ENCODE assay signal across 8 cellular contexts in genomic region chr2:171523339-171523931, GRCh38. TPM values are rescaled to one million over a fixed set of nuclear protein-coding genes. Genes with fewer than 3 reads are reported as not detected.
A peak's percentile ranks its signal among the peaks of the same experiment; 100 is the strongest.
DNase-seq lines count a peak whose midpoint lies in the region; ATAC-seq, FAIRE-seq and TF ChIP-seq lines count a peak whose summit lies in the region.

No MANE protein-coding gene starts in this region.

- peaks cover 4 to 21% (median 13%) of the 10 kb centered on the region in 4 donors for H3K4me1 Mint-ChIP-seq in CD4-positive, alpha-beta memory T cell
- peaks cover 4% of the 10 kb centered on the region for H3K4me1 Mint-ChIP-seq in T-helper 2 cell treated with Interferon-gamma antibody and Interleukin-4, amounts not matched to agents 5 μg/mL and 100 μg/mL, for 36 hours (ENCODE audit: low read depth)

- no peaks in the 10 kb centered on the region for H3K36me3 Mint-ChIP-seq in CD4-positive, alpha-beta memory T cell
- H3K36me3 Mint-ChIP-seq in T-helper 2 cell treated with Interferon-gamma antibody and Interleukin-4, amounts not matched to agents 5 μg/mL and 100 μg/mL, for 36 hours (ENCODE audit: low read depth): no peaks in the 10 kb centered on the region

- intact Hi-C loops in CD4-positive, alpha-beta memory T cell (cut with micrococcal nuclease): no loop called here
- intact Hi-C loops in HepG2 (cut with micrococcal nuclease; ENCODE audit: unreplicated experiment): no loop called here

- H3K4me2 ChIP-seq in HepG2 (ENCODE audit: low read depth, low read length): peak overlapping the region; percentile 99

- peak overlapping the region; percentile 67 for H2AFZ ChIP-seq in HepG2 (ENCODE audit: low read length)

- CTCF ChIA-PET in CD4-positive, alpha-beta memory T cell (lab: Charles Lee; ENCODE audit: partially characterized antibody): interaction anchor here (0.5 to 1.5 kb wide), 2 partner anchors 18 to 43 kb away, joined by 3 read pairs; no protein-coding TSS in a partner anchor
- CTCF ChIA-PET in HepG2 (lab: Yijun Ruan, JAX; ENCODE audit: low intra/inter-chr PET ratio, low total read pairs): no interaction called here

- peaks cover 36 to 37% of the 10 kb centered on the region in 2 donors for H3K27me3 Mint-ChIP-seq in CD4-positive, alpha-beta memory T cell
- H3K27me3 Mint-ChIP-seq in T-helper 2 cell treated with Interferon-gamma antibody and Interleukin-4, amounts not matched to agents 5 μg/mL and 100 μg/mL, for 36 hours (ENCODE audit: low read depth): peaks cover 50% of the 10 kb centered on the region

- peak overlapping the region; percentile 43 to 78 (median 69) for H3K4me3 Mint-ChIP-seq in CD4-positive, alpha-beta memory T cell
- H3K4me3 Mint-ChIP-seq in T-helper 2 cell treated with Interferon-gamma antibody and Interleukin-4, amounts not matched to agents 5 μg/mL and 100 μg/mL, for 36 hours: peak overlapping the region; percentile 85

- TF ChIP-seq EP300 in HepG2 (IDR thresholded peaks at IDR 0.05; ENCODE audit: low read depth in 2 of 2, low read length in 2 of 2): no peak
- TF ChIP-seq EP300 in HepG2 (CRISPR knock-in tag; IDR thresholded peaks at IDR 0.05; ENCODE audit: borderline replicate concordance): no peak

- no peak overlapping the region for H3K27ac Mint-ChIP-seq in CD4-positive, alpha-beta memory T cell
- no peak overlapping the region for H3K27ac Mint-ChIP-seq in T-helper 2 cell treated with Interferon-gamma antibody and Interleukin-4, amounts not matched to agents 5 μg/mL and 100 μg/mL, for 36 hours

- TF ChIP-seq RAD21 in HepG2 (CRISPR knock-in tag; IDR thresholded peaks at IDR 0.05): no peak

- WGBS in ectodermal cell, 2 experiments: 1% methylated on average over 33 of the region's 33 CpGs
- 1% methylated on average over 12 of the region's 33 CpGs for WGBS in HepG2 (ENCODE audit: low lambda C conversion rate)

- no peak overlapping the region for H3K27ac ChIP-seq in CD4-positive, alpha-beta memory T cell (ENCODE audit: low read depth, low read length)
- H3K27ac ChIP-seq in ectodermal cell (ENCODE audit: insufficient read depth, low read depth, low read length, poor library complexity, severe bottlenecking) (peak overlapping the region; percentile 31), HepG2 (ENCODE audit: extremely low read length, insufficient read depth, low read length) (no peak overlapping the region)

- peaks cover 0 to under 1% (median 0%) of the 10 kb centered on the region in 8 donors for H3K9me3 Mint-ChIP-seq in CD4-positive, alpha-beta memory T cell
- no peaks in the 10 kb centered on the region for H3K9me3 Mint-ChIP-seq in T-helper 2 cell treated with Interferon-gamma antibody and Interleukin-4, amounts not matched to agents 5 μg/mL and 100 μg/mL, for 36 hours

- peak overlapping the region; percentile 38; the same call in 1 of the 2 replicates for H3K9ac ChIP-seq in HepG2 (ENCODE audit: insufficient read depth, low read depth, low read length)

- H3K79me2 ChIP-seq in HepG2 (ENCODE audit: insufficient read depth, low read length): no peaks in the 10 kb centered on the region

- H4K20me1 ChIP-seq in HepG2 (ENCODE audit: insufficient read depth, low read length): no peaks in the 10 kb centered on the region

- POLR2A ChIA-PET in CD4-positive, alpha-beta memory T cell (lab: Charles Lee; ENCODE audit: partially characterized antibody): no interaction called here
- POLR2A ChIA-PET in HepG2 (lab: Yijun Ruan, JAX): interaction anchor here (0.6 kb wide), 1 partner anchor 487 kb away, joined by 3 read pairs; no protein-coding TSS in a partner anchor

- H3K27me3 ChIP-seq in CD4-positive, alpha-beta memory T cell (ENCODE audit: insufficient read depth, low read length): peaks cover 4% of the 10 kb centered on the region
- H3K27me3 ChIP-seq in ectodermal cell (ENCODE audit: control insufficient read depth, insufficient read depth, low read length, poor library complexity, severe bottlenecking) (peaks cover 14% of the 10 kb centered on the region), HepG2 (ENCODE audit: control insufficient read depth in 1 of 2, insufficient read depth in 2 of 2, low read length in 2 of 2) (peaks cover 7 to 64% of the 10 kb centered on the region in 2 experiments; a peak in 3 of 5 replicates)

- H3K4me3 ChIP-seq in CD4-positive, alpha-beta memory T cell (ENCODE audit: low read length in 2 of 2): peak overlapping the region; percentile 9 to 17
- H3K4me3 ChIP-seq in ectodermal cell (ENCODE audit: insufficient read depth, low read depth, low read length) (peak overlapping the region; percentile 81), HepG2 (replicated peaks in 1 of 3; ENCODE audit: insufficient read depth in 1 of 3, low read depth in 2 of 3, low read length in 3 of 3) (peak overlapping the region; percentile 72 to 87 (median 73))

- no peak for TF ChIP-seq CTCF in HepG2 (CRISPR knock-in tag; IDR thresholded peaks at IDR 0.05)

- H3K9me3 ChIP-seq in CD4-positive, alpha-beta memory T cell (ENCODE audit: control insufficient read depth in 1 of 2, low read length in 2 of 2): no peaks in the 10 kb centered on the region
- H3K9me3 ChIP-seq in ectodermal cell (ENCODE audit: control insufficient read depth, low read length) (no peaks in the 10 kb centered on the region), HepG2 (ENCODE audit: low read length) (no peaks in the 10 kb centered on the region)

- no peak for TF ChIP-seq POLR2A in HepG2 (IDR thresholded peaks at IDR 0.05; ENCODE audit: insufficient read depth in 1 of 2, low read depth in 2 of 2, low read length in 2 of 2)

- H3K36me3 ChIP-seq in CD4-positive, alpha-beta memory T cell (ENCODE audit: insufficient read depth, low read length): no peaks in the 10 kb centered on the region
- H3K36me3 ChIP-seq in ectodermal cell (ENCODE audit: control insufficient read depth, insufficient read depth, low read length) (no peaks in the 10 kb centered on the region), HepG2 (replicated peaks in 1 of 2; ENCODE audit: control insufficient read depth in 1 of 2, insufficient read depth in 2 of 2, low read length in 2 of 2) (no peaks in the 10 kb centered on the region)

- H3K4me1 ChIP-seq in CD4-positive, alpha-beta memory T cell (ENCODE audit: insufficient read depth, low read length): peaks cover 21% of the 10 kb centered on the region
- peaks cover 16% of the 10 kb centered on the region for H3K4me1 ChIP-seq in ectodermal cell (ENCODE audit: control insufficient read depth, insufficient read depth, low read length)
- peaks cover 20% of the 10 kb centered on the region for H3K4me1 ChIP-seq in HepG2 (ENCODE audit: insufficient read depth, low read length)

- no peak for DNase-seq in CD4-positive, alpha-beta memory T cell
- peak; percentile 66 for DNase-seq in HuH-7 (ENCODE audit: low spot score)
- peak; percentile 27 for DNase-seq in T-helper 2 cell treated with Interferon-gamma antibody and Interleukin-4, amounts not matched to agents 5 μg/mL and 100 μg/mL, for 36 hours (ENCODE audit: low spot score)
- DNase-seq in HepG2 (ENCODE audit: low spot score): peak; percentile 21
- DNase-seq in stimulated activated CD4-positive, alpha-beta T cell treated with anti-CD3 and anti-CD28 coated beads, Interleukin-4, amount 100 ng/mL, for 1 hour: peak; percentile 8
- no peak for DNase-seq in RCC 7860 (ENCODE audit: low spot score)

- in situ Hi-C loops in HepG2 (cut with HindIII; ENCODE audit: extremely low pct_ligation_motif_present, low pct_unique_long_range_greater_than_20kb): no loop called here

- no TSS peak for BruUV-seq in HepG2 (replicated peaks; lab: Mats Ljungman, UMichigan)

- peak; percentile 35 for ATAC-seq in GM19372 (IDR thresholded peaks at IDR 0.05; ENCODE audit: low read depth, unreplicated experiment)
- peak; percentile 81 for ATAC-seq in HepG2

- FAIRE-seq in HepG2 (lab: Jason Lieb, UNC): peak; percentile 30
- no peak for FAIRE-seq in RCC 7860 (lab: Jason Lieb, UNC)

TF ChIP-seq in HepG2, 621 proteins besides CTCF, POLR2A, EP300 and RAD21 (continues in another document):
- TF ChIP-seq SIX1 (CRISPR knock-in tag; IDR thresholded peaks at IDR 0.05; ENCODE audit: borderline replicate concordance): no peak
- no peak for TF ChIP-seq ZBTB7A (CRISPR knock-in tag; IDR thresholded peaks at IDR 0.05)
- no peak for TF ChIP-seq ZNF382 (CRISPR knock-in tag; IDR thresholded peaks at IDR 0.05; ENCODE audit: borderline replicate concordance)
- TF ChIP-seq HNRNPL (IDR thresholded peaks at IDR 0.05; ENCODE audit: low read depth, low read length): peak; percentile 78; the same call in 1 of the 2 replicates

RNA-seq across cellular contexts. Expression of gene CYBRD1, which starts 1.2 kb away (rescaled TPM):
- 1 to 10 TPM in 1 of 2 experiments, under 1 TPM in 1; 0.64 to 1.1 TPM for total RNA-seq in CD4-positive, alpha-beta memory T cell
- polyA plus RNA-seq in CD4-positive, alpha-beta memory T cell: 1 to 10 TPM in 1 of 2 donors, under 1 TPM in 1; 0.59 to 1.6 TPM
- polyA plus RNA-seq in ectodermal cell (2013, experiment 1 of 4): 5.4 TPM
- 5.7 TPM for polyA plus RNA-seq in ectodermal cell (2013, experiment 2 of 4)
- 5.4 TPM for polyA plus RNA-seq in ectodermal cell (2013, experiment 3 of 4)
- 6.7 TPM for polyA plus RNA-seq in ectodermal cell (2013, experiment 4 of 4)
- total RNA-seq in HepG2 (2016; rRNA removed; fragmentation: Illumina TruSeq; extraction: Trizol): 0.34 and 0.42 TPM in 2 replicates
- total RNA-seq in HepG2 (2016; cell fraction: cytosol; rRNA removed; fragmentation: Illumina TruSeq; extraction: Trizol; ENCODE audit: low read depth): 0.30 and 0.53 TPM in 2 replicates
- 0.27 and 0.58 TPM in 2 replicates for total RNA-seq in HepG2 (2016; cell fraction: insoluble cytoplasmic fraction; rRNA removed; fragmentation: Illumina TruSeq; extraction: Trizol)
- total RNA-seq in HepG2 (2016; cell fraction: membrane; rRNA removed; fragmentation: Illumina TruSeq; extraction: Trizol): 0.49 and 0.76 TPM in 2 replicates
- total RNA-seq in HepG2 (2016; cell fraction: nucleus; rRNA removed; fragmentation: Illumina TruSeq; extraction: Trizol): 0.22 and 0.85 TPM in 2 replicates
- 0.13 and 0.51 TPM in 2 replicates for polyA plus RNA-seq in HepG2 (2011; rRNA removed)
- polyA plus RNA-seq in HepG2 (2011; cell fraction: cytosol; rRNA removed): 0.40 and 0.75 TPM in 2 replicates
- polyA plus RNA-seq in HepG2 (2011; cell fraction: nucleus; rRNA removed): 0.14 and 0.19 TPM in 2 replicates
- 0.23 and 0.25 TPM in 2 replicates for polyA plus RNA-seq in HepG2 (2012)
- 0.27 and 0.35 TPM in 2 replicates for polyA plus RNA-seq in HepG2 (2016; cell fraction: cytosol; fragmentation: Illumina TruSeq; extraction: Trizol; ENCODE audit: low read depth)
- polyA plus RNA-seq in HepG2 (2016; cell fraction: insoluble cytoplasmic fraction; fragmentation: Illumina TruSeq; extraction: Trizol; ENCODE audit: low read depth): 0.56 and 0.59 TPM in 2 replicates
- 0.32 and 0.33 TPM in 2 replicates for polyA plus RNA-seq in HepG2 (2016; cell fraction: membrane; fragmentation: Illumina TruSeq; extraction: Trizol; ENCODE audit: low read depth)
- 0.43 and 0.75 TPM in 2 replicates for polyA plus RNA-seq in HepG2 (2016; cell fraction: nucleus; fragmentation: Illumina TruSeq; extraction: Trizol; ENCODE audit: insufficient read depth, low read depth)
- polyA minus RNA-seq in HepG2 (2011; rRNA and poly(A)+ RNA removed; ENCODE audit: low replicate concordance): 0.52 and 4.2 TPM in 2 replicates
- 0.40 and 0.97 TPM in 2 replicates for polyA minus RNA-seq in HepG2 (2011; cell fraction: cytosol; rRNA and poly(A)+ RNA removed)
- 0.25 and 0.77 TPM in 2 replicates for polyA minus RNA-seq in HepG2 (2011; cell fraction: nucleus; rRNA and poly(A)+ RNA removed)

Comparison
In these comparisons a context has a peak if more than half of its experiments do, and no peak if none do; other contexts are left out.
1. DNase-seq: peak in HuH-7 (single experiment), T-helper 2 cell treated with Interferon-gamma antibody and Interleukin-4, amounts not matched to agents 5 μg/mL and 100 μg/mL, for 36 hours (single experiment), HepG2 (single experiment) and stimulated activated CD4-positive, alpha-beta T cell treated with anti-CD3 and anti-CD28 coated beads, Interleukin-4, amount 100 ng/mL, for 1 hour (single experiment); none in CD4-positive, alpha-beta memory T cell (0 of 5) and RCC 7860 (single experiment).
2. H3K4me3 ChIP-seq: peak in every context shown above with its lines; median percentile 81 in ectodermal cell; 73 in HepG2; 13 in CD4-positive, alpha-beta memory T cell.